Comparison of ENCODE assay signal across 10 cellular contexts in genomic region chr6:71294121-71294523, GRCh38. TPM values are rescaled to one million over a fixed set of nuclear protein-coding genes. Genes with fewer than 3 reads are reported as not detected.
DNase-seq lines count a peak whose midpoint lies in the region; ATAC-seq lines count a peak whose summit lies in the region.
"Had no signal": no experiment of that assay in that cellular context is flagged by ENCODE, and none has a peak within 500 bp of the region (broad histone marks: within the 10 kb centered on the region; RNA-seq: fewer than 3 reads in every experiment).

No MANE protein-coding gene starts in this region.

- CTCF ChIA-PET in activated CD8-positive, alpha-beta T cell treated with anti-CD3 and anti-CD28 coated beads, Interleukin-2, amount 10 ng/mL, durations not matched to agents 7 days and 5 days (lab: Charles Lee), result no interaction called here

- H3K4me3 Mint-ChIP-seq in activated CD8-positive, alpha-beta T cell treated with anti-CD3 and anti-CD28 coated beads, Interleukin-2, amount 10 ng/mL, durations not matched to agents 7 days and 5 days, result no peak overlapping the region
- no peak overlapping the region for H3K4me3 Mint-ChIP-seq in natural killer cell treated with Interleukin-12 subunit alpha and Interleukin-12 subunit beta and Interleukin-15 and Interleukin-18, amount 100 ng/mL, for 72 hours
- H3K4me3 Mint-ChIP-seq: neural crest cell had no signal

- H3K36me3 Mint-ChIP-seq in activated CD8-positive, alpha-beta T cell treated with anti-CD3 and anti-CD28 coated beads, Interleukin-2, amount 10 ng/mL, durations not matched to agents 7 days and 5 days (ENCODE audit: low read depth), result peaks cover 33% of the 10 kb centered on the region
- peaks cover 22% of the 10 kb centered on the region for H3K36me3 Mint-ChIP-seq in natural killer cell treated with Interleukin-12 subunit alpha and Interleukin-12 subunit beta and Interleukin-15 and Interleukin-18, amount 100 ng/mL, for 72 hours

- DNase-seq in AG08395 (ENCODE audit: low spot score) (peak; percentile 89), HS-27A (ENCODE audit: low read depth) (peak; percentile 77), cerebellar cortex (ENCODE audit: low spot score) (peak; percentile 96), medulla oblongata (ENCODE audit: extremely low spot score) (peak; percentile 76), ureter (ENCODE audit: low spot score) (no peak)
- no peak for DNase-seq in activated CD8-positive, alpha-beta T cell treated with anti-CD3 and anti-CD28 coated beads, Interleukin-2, amount 10 ng/mL, durations not matched to agents 7 days and 5 days
- no peak for DNase-seq in natural killer cell treated with Interleukin-12 subunit alpha and Interleukin-12 subunit beta and Interleukin-15 and Interleukin-18, amount 100 ng/mL, for 72 hours (ENCODE audit: low spot score)
- DNase-seq: NCI-H2029 had no signal

- no peak for ATAC-seq in activated CD8-positive, alpha-beta T cell treated with anti-CD3 and anti-CD28 coated beads, Interleukin-2, amount 10 ng/mL, durations not matched to agents 7 days and 5 days
- ATAC-seq in GM18861 (IDR thresholded peaks at IDR 0.05; ENCODE audit: unreplicated experiment), result no peak
- no peak for ATAC-seq in natural killer cell treated with Interleukin-12 subunit alpha and Interleukin-12 subunit beta and Interleukin-15 and Interleukin-18, amount 100 ng/mL, for 72 hours

- POLR2A ChIA-PET in activated CD8-positive, alpha-beta T cell treated with anti-CD3 and anti-CD28 coated beads, Interleukin-2, amount 10 ng/mL, durations not matched to agents 7 days and 5 days (lab: Charles Lee), result no interaction called here

- peaks cover 2% of the 10 kb centered on the region for H3K27me3 Mint-ChIP-seq in activated CD8-positive, alpha-beta T cell treated with anti-CD3 and anti-CD28 coated beads, Interleukin-2, amount 10 ng/mL, durations not matched to agents 7 days and 5 days (ENCODE audit: low read depth)
- no peaks in the 10 kb centered on the region for H3K27me3 Mint-ChIP-seq in natural killer cell treated with Interleukin-12 subunit alpha and Interleukin-12 subunit beta and Interleukin-15 and Interleukin-18, amount 100 ng/mL, for 72 hours

- H3K9me3 Mint-ChIP-seq in activated CD8-positive, alpha-beta T cell treated with anti-CD3 and anti-CD28 coated beads, Interleukin-2, amount 10 ng/mL, durations not matched to agents 7 days and 5 days (ENCODE audit: insufficient read depth), result no peaks in the 10 kb centered on the region
- no peaks in the 10 kb centered on the region for H3K9me3 Mint-ChIP-seq in natural killer cell treated with Interleukin-12 subunit alpha and Interleukin-12 subunit beta and Interleukin-15 and Interleukin-18, amount 100 ng/mL, for 72 hours
- H3K9me3 Mint-ChIP-seq: neural crest cell had no signal

- peaks cover 23% of the 10 kb centered on the region for H3K4me1 Mint-ChIP-seq in activated CD8-positive, alpha-beta T cell treated with anti-CD3 and anti-CD28 coated beads, Interleukin-2, amount 10 ng/mL, durations not matched to agents 7 days and 5 days (ENCODE audit: low read depth)
- H3K4me1 Mint-ChIP-seq in natural killer cell treated with Interleukin-12 subunit alpha and Interleukin-12 subunit beta and Interleukin-15 and Interleukin-18, amount 100 ng/mL, for 72 hours (ENCODE audit: low read depth in 2 of 2), result peaks cover 31 to 40% of the 10 kb centered on the region in 2 donors

- H3K27ac Mint-ChIP-seq in activated CD8-positive, alpha-beta T cell treated with anti-CD3 and anti-CD28 coated beads, Interleukin-2, amount 10 ng/mL, durations not matched to agents 7 days and 5 days, result no peak overlapping the region
- H3K27ac Mint-ChIP-seq in natural killer cell treated with Interleukin-12 subunit alpha and Interleukin-12 subunit beta and Interleukin-15 and Interleukin-18, amount 100 ng/mL, for 72 hours, result no peak overlapping the region

RNA-seq across cellular contexts. Expression of gene OGFRL1, which starts 5.5 kb away (rescaled TPM):
- total RNA-seq in activated CD8-positive, alpha-beta T cell treated with anti-CD3 and anti-CD28 coated beads, Interleukin-2, amount 10 ng/mL, durations not matched to agents 7 days and 5 days, result 1 to 10 TPM; 8.4 to 8.8 TPM
- 1 to 10 TPM; 9.0 to 9.1 TPM for total RNA-seq in natural killer cell treated with Interleukin-12 subunit alpha and Interleukin-12 subunit beta and Interleukin-15 and Interleukin-18, amount 100 ng/mL, for 72 hours
- total RNA-seq in ureter, result 9.4 TPM

Comparison
In these comparisons a context has a peak if more than half of its experiments do, and no peak if none do; other contexts are left out.
1. DNase-seq: peak in AG08395 (single experiment), HS-27A (single experiment), cerebellar cortex (single experiment) and medulla oblongata (single experiment); none in activated CD8-positive, alpha-beta T cell treated with anti-CD3 and anti-CD28 coated beads, Interleukin-2, amount 10 ng/mL, durations not matched to agents 7 days and 5 days (single experiment), natural killer cell treated with Interleukin-12 subunit alpha and Interleukin-12 subunit beta and Interleukin-15 and Interleukin-18, amount 100 ng/mL, for 72 hours (single experiment) and ureter (single experiment).